38 cellular contexts compared by ENCODE assay signal in the genomic region with DNA sequence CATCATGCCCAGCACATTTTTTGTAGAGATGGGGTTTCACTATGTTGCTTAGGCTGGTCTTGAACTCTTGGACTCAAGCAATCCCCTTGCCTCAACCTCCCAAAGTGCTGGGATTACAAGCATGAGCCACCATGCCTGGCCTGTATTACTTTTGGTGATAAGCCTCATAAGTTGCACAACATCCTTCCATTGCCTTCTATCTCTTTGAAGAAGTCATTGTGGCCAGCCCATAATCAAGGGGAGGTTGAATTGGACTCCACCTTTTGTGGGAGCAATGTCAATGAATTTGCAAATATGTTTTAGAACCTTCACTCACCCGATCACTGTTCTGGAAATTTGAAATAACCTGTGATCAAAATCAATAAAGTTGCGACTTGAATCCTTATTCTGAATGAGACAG.
"Had no signal": no experiment of that assay in that cellular context is flagged by ENCODE, and none has a peak within 500 bp of the region (broad histone marks: within the 10 kb centered on the region; RNA-seq: fewer than 3 reads in every experiment).

No MANE protein-coding gene starts in this region.

- H3K27ac Mint-ChIP-seq: activated naive CD4-positive, alpha-beta T cell treated with anti-CD3 and anti-CD28 coated beads for 36 hours; activated naive CD4-positive, alpha-beta T cell treated with anti-CD3 and anti-CD28 coated beads, Interleukin-2, amount 10 ng/mL, durations not matched to agents 7 days and 5 days; activated naive CD4-positive, alpha-beta T cell treated with anti-CD3 and anti-CD28 coated beads, Interleukin-2, amount 50 U/mL, for 72 hours; activated naive CD8-positive, alpha-beta T cell; activated naive CD8-positive, alpha-beta T cell treated with anti-CD3 and anti-CD28 coated beads for 36 hours; activated naive CD8-positive, alpha-beta T cell treated with anti-CD3 and anti-CD28 coated beads, Interleukin-2, amount 10 ng/mL, durations not matched to agents 7 days and 5 days; activated naive CD8-positive, alpha-beta T cell treated with anti-CD3 and anti-CD28 coated beads, Interleukin-2, amount 50 U/mL, for 24 hours; activated T-cell treated with anti-CD3 and anti-CD28 coated beads, Interleukin-2, amount 50 U/mL, for 24 hours; activated T-cell treated with anti-CD3 and anti-CD28 coated beads, Interleukin-2, amount 50 U/mL, for 72 hours; activated T-helper 1 cell treated with anti-CD3 and anti-CD28 coated beads, Interleukin-12 subunit alpha, Interleukin-12 subunit beta, Interleukin-2, Interleukin-4 antibody, amounts not matched to agents 30 ng/mL and 10 ng/mL and 1 ng/mL, durations not matched to agents 14 hours and 24 hours and 36 hours; activated T-helper 17 cell treated with anti-CD3 and anti-CD28 coated beads, Interleukin-2, amount 50 U/mL, for 72 hours; activated T-helper 2 cell treated with anti-CD3 and anti-CD28 coated beads, Interferon-gamma antibody, Interleukin-2, Interleukin-4, amounts not matched to agents 10 μg/mL and 5 μg/mL and 100 μg/mL, durations not matched to agents 14 hours and 24 hours and 36 hours had no signal

- H3K9me3 Mint-ChIP-seq: activated naive CD4-positive, alpha-beta T cell treated with anti-CD3 and anti-CD28 coated beads for 36 hours; activated naive CD4-positive, alpha-beta T cell treated with anti-CD3 and anti-CD28 coated beads, Interleukin-2, amount 10 ng/mL, durations not matched to agents 7 days and 5 days; activated naive CD4-positive, alpha-beta T cell treated with anti-CD3 and anti-CD28 coated beads, Interleukin-2, amount 50 U/mL, for 72 hours; activated naive CD8-positive, alpha-beta T cell treated with anti-CD3 and anti-CD28 coated beads, Interleukin-2, amount 10 ng/mL, durations not matched to agents 7 days and 5 days; activated naive CD8-positive, alpha-beta T cell treated with anti-CD3 and anti-CD28 coated beads, Interleukin-2, amount 50 U/mL, for 24 hours; activated T-cell treated with anti-CD3 and anti-CD28 coated beads, Interleukin-2, amount 50 U/mL, for 24 hours; activated T-cell treated with anti-CD3 and anti-CD28 coated beads, Interleukin-2, amount 50 U/mL, for 4 hours; activated T-cell treated with anti-CD3 and anti-CD28 coated beads, Interleukin-2, amount 50 U/mL, for 72 hours; activated T-helper 1 cell treated with anti-CD3 and anti-CD28 coated beads, Interleukin-12 subunit alpha, Interleukin-12 subunit beta, Interleukin-2, Interleukin-4 antibody, amounts not matched to agents 30 ng/mL and 10 ng/mL and 1 ng/mL, durations not matched to agents 14 hours and 24 hours and 36 hours; activated T-helper 17 cell treated with anti-CD3 and anti-CD28 coated beads, Interleukin-2, amount 50 U/mL, for 72 hours; activated T-helper 2 cell treated with anti-CD3 and anti-CD28 coated beads, Interferon-gamma antibody, Interleukin-2, Interleukin-4, amounts not matched to agents 10 μg/mL and 5 μg/mL and 100 μg/mL, durations not matched to agents 14 hours and 24 hours and 36 hours; central memory CD8-positive, alpha-beta T cell had no signal

- H3K27me3 Mint-ChIP-seq: activated naive CD8-positive, alpha-beta T cell treated with anti-CD3 and anti-CD28 coated beads for 36 hours; activated naive CD8-positive, alpha-beta T cell treated with anti-CD3 and anti-CD28 coated beads, Interleukin-2, amount 50 U/mL, for 24 hours; activated T-cell treated with anti-CD3 and anti-CD28 coated beads, Interleukin-2, amount 50 U/mL, for 24 hours had no signal

- H3K4me1 ChIP-seq: adrenal gland, ascending aorta, body of pancreas, breast epithelium had no signal

- H3K36me3 Mint-ChIP-seq: activated naive CD4-positive, alpha-beta T cell treated with anti-CD3 and anti-CD28 coated beads, Interleukin-2, amount 10 ng/mL, durations not matched to agents 7 days and 5 days; activated naive CD4-positive, alpha-beta T cell treated with anti-CD3 and anti-CD28 coated beads, Interleukin-2, amount 50 U/mL, for 72 hours; activated naive CD8-positive, alpha-beta T cell treated with anti-CD3 and anti-CD28 coated beads for 36 hours; activated naive CD8-positive, alpha-beta T cell treated with anti-CD3 and anti-CD28 coated beads, Interleukin-2, amount 10 ng/mL, durations not matched to agents 7 days and 5 days; brain had no signal

- H3K4me3 ChIP-seq: adrenal gland, ascending aorta, body of pancreas, breast epithelium, cardiac muscle cell had no signal

- H3K27me3 ChIP-seq: adrenal gland, ascending aorta, body of pancreas, brain microvascular endothelial cell, breast epithelium, cardiac muscle cell had no signal

- DNase-seq: activated effector memory CD4-positive, alpha-beta T cell treated with anti-CD3 and anti-CD28 coated beads, Interleukin-2, amount 50 U/mL, for 16 hours; activated effector memory CD4-positive, alpha-beta T cell treated with Interleukin-2 at 50 U/mL for 16 hours; activated gamma-delta T cell; activated gamma-delta T cell treated with Interleukin-2 at 50 U/mL for 16 hours; activated naive CD4-positive, alpha-beta T cell; activated naive CD4-positive, alpha-beta T cell treated with anti-CD3 and anti-CD28 coated beads for 36 hours; activated naive CD4-positive, alpha-beta T cell treated with anti-CD3 and anti-CD28 coated beads, Interleukin-2, amount 10 ng/mL, durations not matched to agents 7 days and 5 days; activated naive CD4-positive, alpha-beta T cell treated with anti-CD3 and anti-CD28 coated beads, Interleukin-2, amount 50 U/mL, for 16 hours; activated naive CD8-positive, alpha-beta T cell treated with anti-CD3 and anti-CD28 coated beads for 36 hours; activated naive CD8-positive, alpha-beta T cell treated with anti-CD3 and anti-CD28 coated beads, Interleukin-2, amount 10 ng/mL, durations not matched to agents 7 days and 5 days; activated naive CD8-positive, alpha-beta T cell treated with anti-CD3 and anti-CD28 coated beads, Interleukin-2, amount 50 U/mL, for 24 hours; activated T-cell treated with anti-CD3 and anti-CD28 coated beads, Interleukin-2, amount 50 U/mL, for 1 hour; activated T-cell treated with anti-CD3 and anti-CD28 coated beads, Interleukin-2, amount 50 U/mL, for 24 hours; activated T-cell treated with anti-CD3 and anti-CD28 coated beads, Interleukin-2, amount 50 U/mL, for 4 hours; activated T-cell treated with anti-CD3 and anti-CD28 coated beads, Interleukin-2, amount 50 U/mL, for 48 hours; activated T-cell treated with anti-CD3 and anti-CD28 coated beads, Interleukin-2, amount 50 U/mL, for 72 hours; adrenal gland; amniotic stem cell; amygdala; anterior cingulate cortex; aorta; body of pancreas; brain microvascular endothelial cell; caudate nucleus; central memory CD4-positive, alpha-beta T cell; cerebellar nuclear complex had no signal

- H3K36me3 ChIP-seq: adrenal gland, ascending aorta, brain microvascular endothelial cell, breast epithelium, cardiac muscle cell had no signal

- H3K27ac ChIP-seq: adrenal gland, ascending aorta, body of pancreas, brain microvascular endothelial cell, breast epithelium, cardiac muscle cell had no signal

- ATAC-seq: activated naive CD4-positive, alpha-beta T cell treated with anti-CD3 and anti-CD28 coated beads, Interleukin-2, amount 50 U/mL, for 72 hours; activated naive CD8-positive, alpha-beta T cell treated with anti-CD3 and anti-CD28 coated beads, Interleukin-2, amount 50 U/mL, for 24 hours; activated T-cell treated with anti-CD3 and anti-CD28 coated beads, Interleukin-2, amount 50 U/mL, for 4 hours; activated T-cell treated with anti-CD3 and anti-CD28 coated beads, Interleukin-2, amount 50 U/mL, for 72 hours; activated T-helper 17 cell treated with anti-CD3 and anti-CD28 coated beads, Interleukin-2, amount 50 U/mL, for 72 hours; body of pancreas had no signal

- FAIRE-seq: astrocyte, colon had no signal

- H3K4me3 Mint-ChIP-seq: activated naive CD4-positive, alpha-beta T cell treated with anti-CD3 and anti-CD28 coated beads for 36 hours; activated naive CD4-positive, alpha-beta T cell treated with anti-CD3 and anti-CD28 coated beads, Interleukin-2, amount 10 ng/mL, durations not matched to agents 7 days and 5 days; activated naive CD8-positive, alpha-beta T cell; activated naive CD8-positive, alpha-beta T cell treated with anti-CD3 and anti-CD28 coated beads for 36 hours; activated naive CD8-positive, alpha-beta T cell treated with anti-CD3 and anti-CD28 coated beads, Interleukin-2, amount 10 ng/mL, durations not matched to agents 7 days and 5 days; activated naive CD8-positive, alpha-beta T cell treated with anti-CD3 and anti-CD28 coated beads, Interleukin-2, amount 50 U/mL, for 24 hours; activated T-cell treated with anti-CD3 and anti-CD28 coated beads, Interleukin-2, amount 50 U/mL, for 24 hours; activated T-cell treated with anti-CD3 and anti-CD28 coated beads, Interleukin-2, amount 50 U/mL, for 4 hours; activated T-cell treated with anti-CD3 and anti-CD28 coated beads, Interleukin-2, amount 50 U/mL, for 72 hours; activated T-helper 1 cell treated with anti-CD3 and anti-CD28 coated beads, Interleukin-12 subunit alpha, Interleukin-12 subunit beta, Interleukin-2, Interleukin-4 antibody, amounts not matched to agents 30 ng/mL and 10 ng/mL and 1 ng/mL, durations not matched to agents 14 hours and 24 hours and 36 hours; activated T-helper 17 cell treated with anti-CD3 and anti-CD28 coated beads, Interleukin-2, amount 50 U/mL, for 72 hours; brain; central memory CD8-positive, alpha-beta T cell had no signal

- H3K4me1 Mint-ChIP-seq: activated naive CD4-positive, alpha-beta T cell treated with anti-CD3 and anti-CD28 coated beads, Interleukin-2, amount 10 ng/mL, durations not matched to agents 7 days and 5 days; activated naive CD8-positive, alpha-beta T cell treated with anti-CD3 and anti-CD28 coated beads for 36 hours; activated naive CD8-positive, alpha-beta T cell treated with anti-CD3 and anti-CD28 coated beads, Interleukin-2, amount 10 ng/mL, durations not matched to agents 7 days and 5 days; activated naive CD8-positive, alpha-beta T cell treated with anti-CD3 and anti-CD28 coated beads, Interleukin-2, amount 50 U/mL, for 24 hours; activated T-helper 17 cell treated with anti-CD3 and anti-CD28 coated beads, Interleukin-2, amount 50 U/mL, for 72 hours; central memory CD8-positive, alpha-beta T cell had no signal

- H3K9me3 ChIP-seq: adrenal gland, ascending aorta, body of pancreas, breast epithelium had no signal
